ENCODE assay signal across 21 cellular contexts in genomic region chr2:105683145-105683544, GRCh38.
"Had no signal": no experiment of that assay in that cellular context is flagged by ENCODE, and none has a peak within 500 bp of the region (broad histone marks: within the 10 kb centered on the region; RNA-seq: fewer than 3 reads in every experiment).

No MANE protein-coding gene starts in this region.

- H3K4me1 ChIP-seq: gastroesophageal sphincter, heart left ventricle, parathyroid adenoma had no signal

- H3K36me3 ChIP-seq: gastroesophageal sphincter, heart left ventricle, thoracic aorta, upper lobe of left lung, WERI-Rb-1 had no signal

- H3K4me2 ChIP-seq: smooth muscle cell had no signal

- ATAC-seq: esophagus mucosa; gastroesophageal sphincter; heart left ventricle; natural killer cell; sciatic nerve; stimulated activated memory B cell treated with anti-CD40 and anti-IgM and Interleukin-4, amounts not matched to agents 10 μg/mL and 1 μg/mL and 100 μg/mL, for 72 hours had no signal

- H3K9me3 ChIP-seq: gastroesophageal sphincter, heart left ventricle, thoracic aorta, upper lobe of left lung had no signal

- DNase-seq: activated CD4-positive, alpha-beta T cell treated with anti-CD3 and anti-CD28 coated beads for 1 hour; activated CD4-positive, alpha-beta T cell treated with anti-CD3 and anti-CD28 coated beads, Interleukin-2, amount 50 U/mL, for 48 hours; activated naive CD4-positive, alpha-beta T cell; activated naive CD8-positive, alpha-beta T cell treated with anti-CD3 and anti-CD28 coated beads for 36 hours; activated T-cell treated with anti-CD3 and anti-CD28 coated beads for 4 hours; amniotic stem cell; effector CD8-positive, alpha-beta T cell; heart left ventricle; immature natural killer cell; kidney glomerular epithelial cell; natural killer cell; stimulated activated CD4-positive, alpha-beta T cell treated with anti-CD3 and anti-CD28 coated beads, Interleukin-4, amount 100 ng/mL, for 4 hours; upper lobe of left lung; WERI-Rb-1 had no signal

- H3K9ac ChIP-seq: parathyroid adenoma had no signal

- H2AFZ ChIP-seq: parathyroid adenoma had no signal

- H3K27me3 ChIP-seq: gastroesophageal sphincter, heart left ventricle, upper lobe of left lung had no signal

- H3K27ac ChIP-seq: gastroesophageal sphincter, heart left ventricle, parathyroid adenoma, thoracic aorta, upper lobe of left lung, WERI-Rb-1 had no signal

- H3K4me3 ChIP-seq: gastroesophageal sphincter, heart left ventricle, smooth muscle cell, thoracic aorta, upper lobe of left lung had no signal
